ENCODE assay signal across 8 cellular contexts in genomic region chr15:80455668-80456442, GRCh38. TPM values are rescaled to one million over a fixed set of nuclear protein-coding genes. Genes with fewer than 3 reads are reported as not detected.
DNase-seq lines count a peak whose midpoint lies in the region; ATAC-seq and TF ChIP-seq lines count a peak whose summit lies in the region.

No MANE protein-coding gene starts in this region.

- in situ Hi-C loops in ACHN (cut with HindIII; ENCODE audit: low pct_ligation_motif_present, low pct_unique_long_range_greater_than_20kb, low sequenced_read_pairs), result no loop called here

- no peak overlapping the region for H3K27ac ChIP-seq in ascending aorta
- no peak overlapping the region for H3K27ac ChIP-seq in right cardiac atrium (ENCODE audit: low read length)

- peak; percentile 77 for DNase-seq in ACHN
- DNase-seq in NCI-H1105 (lab: John Stamatoyannopoulos, UW), result peak; percentile 23
- peak; percentile 26 for DNase-seq in T follicular helper cell (ENCODE audit: low read depth)
- peak in 1 of 2 donors; percentile 73 for DNase-seq in ascending aorta (ENCODE audit: low spot score in 2 of 2)
- DNase-seq in right cardiac atrium, result peak in 2 of 3 donors; percentile 40 to 69
- peak; percentile 79 for DNase-seq in skeletal muscle cell (ENCODE audit: low read depth)

- intact Hi-C loops in ascending aorta (cut with DNase I), result loop anchor here (1.0 to 5.0 kb wide), 4 partner anchors 111 to 516 kb away; partner anchors contain the start of gene ABHD17C
- intact Hi-C loops in right cardiac atrium (cut with DNase I), result loop anchor here (2.0 to 10.0 kb wide), 9 partner anchors 109 to 519 kb away; partner anchors contain the start of gene CEMIP (in 3 of the 4)

- WGBS in right cardiac atrium, result 20% methylated on average over 17 of the region's 17 CpGs

- peak; percentile 52 for ATAC-seq in GM18909 (IDR thresholded peaks at IDR 0.05; ENCODE audit: poor library complexity, unreplicated experiment)
- ATAC-seq in right cardiac atrium, result peak; percentile 51 to 70
- no peak for ATAC-seq in GM19035 (IDR thresholded peaks at IDR 0.05; ENCODE audit: unreplicated experiment)

- H3K9me3 ChIP-seq in ascending aorta (no peaks in the 10 kb centered on the region), right cardiac atrium (ENCODE audit: control insufficient read depth, low read length) (no peaks in the 10 kb centered on the region)

- H3K4me3 ChIP-seq in ascending aorta (no peak overlapping the region), right cardiac atrium (ENCODE audit: low read length) (no peak overlapping the region), skeletal muscle cell (ENCODE audit: low read depth, low read length) (no peak overlapping the region)

- no peaks in the 10 kb centered on the region for H3K4me1 ChIP-seq in ascending aorta
- no peaks in the 10 kb centered on the region for H3K4me1 ChIP-seq in right cardiac atrium (ENCODE audit: control insufficient read depth, insufficient read depth, low read length)

- H3K27me3 ChIP-seq in ascending aorta (no peaks in the 10 kb centered on the region), right cardiac atrium (ENCODE audit: control insufficient read depth, insufficient read depth) (no peaks in the 10 kb centered on the region)

- no peaks in the 10 kb centered on the region for H3K36me3 ChIP-seq in ascending aorta

- TF ChIP-seq CTCF in ascending aorta (IDR thresholded peaks at IDR 0.05), result peak; percentile 80 to 92 (median 89)

RNA-seq across cellular contexts. Expression of gene ARNT2, which starts 51.7 kb away (rescaled TPM):
- 6.4 TPM for total RNA-seq in ascending aorta
- total RNA-seq in right cardiac atrium, result 10 to 100 TPM in 1 of 4 donors, 1 to 10 TPM in 3; 4.1 to 15.9 (median 8.2) TPM
- 3.6 TPM for polyA plus RNA-seq in right cardiac atrium
